Comparison of ENCODE assay signal across 8 cellular contexts in genomic region chr19:49677232-49677881, GRCh38. TPM values are rescaled to one million over a fixed set of nuclear protein-coding genes. Genes with fewer than 3 reads are reported as not detected.
A peak's percentile ranks its signal among the peaks of the same experiment; 100 is the strongest.
DNase-seq lines count a peak whose midpoint lies in the region; ATAC-seq and TF ChIP-seq lines count a peak whose summit lies in the region.

PRMT1 (plus strand) TSS chr19:49677271; CDS start chr19:49677281, 10 bp downstream.

- H3K36me3 ChIP-seq in BE2C = peaks cover 23% of the 10 kb centered on the region

- TF ChIP-seq CTCF in BE2C (IDR thresholded peaks at IDR 0.05; ENCODE audit: low read depth, low read length) = no peak

- peak within 1 kb of the TSS; percentile 98 for H3K4me3 ChIP-seq in BE2C (ENCODE audit: low read depth, low read length)

- DNase-seq in BE2C (peak; percentile 79), T follicular helper cell (ENCODE audit: low read depth) (peak; percentile 46), kidney tubule cell (ENCODE audit: low spot score) (peak; percentile 41), NCI-H128 (lab: John Stamatoyannopoulos, UW; ENCODE audit: unreplicated experiment) (no peak)
- DNase-seq in central memory CD4-positive, alpha-beta T cell = peak; percentile 63
- DNase-seq in stimulated activated CD4-positive, alpha-beta T cell treated with anti-CD3 and anti-CD28 coated beads, Interleukin-2, amount 100 ng/mL, for 48 hours = peak; percentile 36 to 39

- ATAC-seq in GM21717 (IDR thresholded peaks at IDR 0.05; ENCODE audit: unreplicated experiment) (peak; percentile 2), GM21447 (IDR thresholded peaks at IDR 0.05; ENCODE audit: unreplicated experiment) (no peak)

- H3K4me1 ChIP-seq in BE2C = peaks cover 12% of the 10 kb centered on the region

- H3K9me3 ChIP-seq in BE2C = no peaks in the 10 kb centered on the region

- H3K27me3 ChIP-seq in BE2C = no peaks in the 10 kb centered on the region

RNA-seq across cellular contexts. Expression of gene PRMT1, which starts in this region (rescaled TPM):
- polyA plus RNA-seq in BE2C (2012; ENCODE audit: insufficient read depth, insufficient read length, low read depth) = 665 TPM
